In genomic region chr14:68734231-68734732, GRCh38 we compare ENCODE assay signal across 8 cellular contexts.
DNase-seq lines count a peak whose midpoint lies in the region; ATAC-seq lines count a peak whose summit lies in the region.

No MANE protein-coding gene starts in this region.

- no peak for ATAC-seq in GM19023 (IDR thresholded peaks at IDR 0.05; ENCODE audit: unreplicated experiment)

- peak in 2 of 3 donors; percentile 31 to 35 for DNase-seq in stimulated activated CD4-positive, alpha-beta T cell treated with anti-CD3 and anti-CD28 coated beads, Interleukin-12 subunit alpha, Interleukin-12 subunit beta, amount 100 ng/mL, for 48 hours (ENCODE audit: low read depth in 2 of 3, low spot score in 1 of 3)
- no peak for DNase-seq in stimulated activated CD4-positive, alpha-beta T cell treated with anti-CD3 and anti-CD28 coated beads, Interleukin-12 subunit alpha, Interleukin-12 subunit beta, amount 100 ng/mL, for 4 hours
- DNase-seq in SKM-1 treated with dmso at 0.1 percent for 144 hours (lab: John Stamatoyannopoulos, UW; ENCODE audit: unreplicated experiment) (peak; percentile 40), NCI-H69 (lab: John Stamatoyannopoulos, UW) (no peak), NCI-H345 treated with DMSO at 0.1 percent for 48 hours (lab: John Stamatoyannopoulos, UW; ENCODE audit: unreplicated experiment) (no peak)
- DNase-seq in central memory CD4-positive, alpha-beta T cell = peak; percentile 9
- DNase-seq in stimulated activated CD8-positive, alpha-beta memory T cell treated with anti-CD3 and anti-CD28 coated beads, Interleukin-4, amount 100 ng/mL, for 4 hours (ENCODE audit: low read depth in 2 of 2, low spot score in 1 of 2) = peak; percentile 19 to 51

Comparison
In these comparisons a context has a peak if more than half of its experiments do, and no peak if none do; other contexts are left out.
1. DNase-seq: peak in stimulated activated CD4-positive, alpha-beta T cell treated with anti-CD3 and anti-CD28 coated beads, Interleukin-12 subunit alpha, Interleukin-12 subunit beta, amount 100 ng/mL, for 48 hours (2 of 3), SKM-1 treated with dmso at 0.1 percent for 144 hours (single experiment), central memory CD4-positive, alpha-beta T cell (single experiment) and stimulated activated CD8-positive, alpha-beta memory T cell treated with anti-CD3 and anti-CD28 coated beads, Interleukin-4, amount 100 ng/mL, for 4 hours (2 of 2); none in stimulated activated CD4-positive, alpha-beta T cell treated with anti-CD3 and anti-CD28 coated beads, Interleukin-12 subunit alpha, Interleukin-12 subunit beta, amount 100 ng/mL, for 4 hours (single experiment), NCI-H69 (single experiment) and NCI-H345 treated with DMSO at 0.1 percent for 48 hours (single experiment).